10 cellular contexts compared by ENCODE assay signal in the genomic region with DNA sequence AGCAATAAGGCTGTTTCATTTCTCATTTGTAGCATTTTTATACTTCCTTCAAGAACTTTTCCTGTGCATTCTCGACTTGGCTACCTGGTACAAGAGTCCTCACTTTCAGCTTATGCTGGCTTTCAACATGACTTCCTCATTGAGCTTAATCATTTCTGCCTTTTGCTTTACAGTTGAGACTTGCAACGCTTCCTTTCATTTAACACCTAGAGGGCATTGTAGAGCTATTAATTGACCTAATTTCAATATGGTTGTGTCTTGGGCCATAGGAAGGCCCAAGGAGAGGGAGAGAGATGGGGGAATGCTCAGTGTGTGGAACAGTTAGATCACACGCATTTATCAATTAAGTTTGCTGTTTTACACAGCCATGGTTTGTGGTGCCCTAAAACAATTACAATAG. TPM values are rescaled to one million over a fixed set of nuclear protein-coding genes. Genes with fewer than 3 reads are reported as not detected.
DNase-seq lines count a peak whose midpoint lies in the region; ATAC-seq and TF ChIP-seq lines count a peak whose summit lies in the region.
"Had no signal": no experiment of that assay in that cellular context is flagged by ENCODE, and none has a peak within 500 bp of the region (broad histone marks: within the 10 kb centered on the region; RNA-seq: fewer than 3 reads in every experiment).

No MANE protein-coding gene starts in this region.

- POLR2A ChIA-PET in PC-3 (lab: Charles Lee; ENCODE audit: unreplicated experiment) = interaction anchor here (0.7 kb wide), 1 partner anchor 133 kb away, joined by 3 read pairs; no protein-coding TSS in a partner anchor

- peaks cover 25% of the 10 kb centered on the region for H3K27me3 Mint-ChIP-seq in activated naive CD8-positive, alpha-beta T cell treated with anti-CD3 and anti-CD28 coated beads for 36 hours

- intact Hi-C loops in PC-3 (cut with micrococcal nuclease) = loop anchor here (2.0 to 5.0 kb wide), 2 partner anchors 75 to 236 kb away; no protein-coding TSS in a partner anchor
- intact Hi-C loops in left lung (cut with DNase I) = no loop called here

- ATAC-seq in HG03060 (IDR thresholded peaks at IDR 0.05; ENCODE audit: low read depth, unreplicated experiment) = peak; percentile 57
- no peak for ATAC-seq in PC-3
- peak; percentile 96 for ATAC-seq in left lung

- H3K9ac ChIP-seq in PC-3 (ENCODE audit: low read length) = no peak overlapping the region

- H3K4me3 ChIP-seq in GM12865 (ENCODE audit: low read depth, low read length) (no peak overlapping the region), PC-3 (ENCODE audit: low read length) (no peak overlapping the region), left lung (no peak overlapping the region)

- H3K36me3 Mint-ChIP-seq in activated naive CD8-positive, alpha-beta T cell treated with anti-CD3 and anti-CD28 coated beads for 36 hours = no peaks in the 10 kb centered on the region

- no peak overlapping the region for H3K27ac Mint-ChIP-seq in activated naive CD8-positive, alpha-beta T cell treated with anti-CD3 and anti-CD28 coated beads for 36 hours
- H3K27ac Mint-ChIP-seq: T-helper 1 cell treated with Interleukin-12 subunit alpha and Interleukin-12 subunit beta and Interleukin-4 antibody, amounts not matched to agents 30 μg/mL and 1 μg/mL, for 36 hours had no signal

- H3K27ac ChIP-seq in PC-3 (ENCODE audit: low read length) (no peak overlapping the region), left lung (no peak overlapping the region)

- no peaks in the 10 kb centered on the region for H3F3A ChIP-seq in PC-3 (ENCODE audit: low read length, unreplicated experiment)

- no peaks in the 10 kb centered on the region for H3K4me1 Mint-ChIP-seq in activated naive CD8-positive, alpha-beta T cell treated with anti-CD3 and anti-CD28 coated beads for 36 hours

- DNase-seq in GM12865 (ENCODE audit: low read depth) (peak; percentile 12), PC-3 (peak; percentile 22), left lung (no peak), SK-N-DZ (ENCODE audit: low spot score) (no peak), NCI-H2227 (lab: John Stamatoyannopoulos, UW; ENCODE audit: unreplicated experiment) (no peak), UCSD-AML1 (lab: John Stamatoyannopoulos, UW; ENCODE audit: unreplicated experiment) (no peak)
- no peak for DNase-seq in activated naive CD8-positive, alpha-beta T cell treated with anti-CD3 and anti-CD28 coated beads for 36 hours

- no peaks in the 10 kb centered on the region for H3K4me1 ChIP-seq in PC-3 (ENCODE audit: insufficient read depth, low read length)
- no peaks in the 10 kb centered on the region for H3K4me1 ChIP-seq in left lung

- no peaks in the 10 kb centered on the region for H3K9me2 ChIP-seq in PC-3 (replicated peaks; ENCODE audit: low read length)

- H3K27me3 ChIP-seq in PC-3 (ENCODE audit: low read length) (no peaks in the 10 kb centered on the region), left lung (no peaks in the 10 kb centered on the region)

- no peaks in the 10 kb centered on the region for H3K9me3 ChIP-seq in PC-3 (ENCODE audit: low read length)
- no peaks in the 10 kb centered on the region for H3K9me3 ChIP-seq in left lung

- H3K9me3 Mint-ChIP-seq in activated naive CD8-positive, alpha-beta T cell treated with anti-CD3 and anti-CD28 coated beads for 36 hours = no peaks in the 10 kb centered on the region

- CTCF ChIA-PET in PC-3 (lab: Charles Lee) = interaction anchor here (0.6 to 0.9 kb wide), 5 partner anchors 15 to 298 kb away, joined by 3 to 13 read pairs (median 6); no protein-coding TSS in a partner anchor

- no peak overlapping the region for H3K4me2 ChIP-seq in PC-3 (ENCODE audit: low read length)

- no peak for TF ChIP-seq CTCF in GM12865 (IDR thresholded peaks at IDR 0.05; ENCODE audit: insufficient read depth, low read depth, low read length, missing control alignments)
- TF ChIP-seq CTCF in PC-3 (conservative IDR thresholded peaks at IDR 0.05; ENCODE audit: low read depth, low read length) = peak; percentile 33; the same call in 1 of the 2 replicates
- TF ChIP-seq CTCF in left lung (IDR thresholded peaks at IDR 0.05) = peak in 1 of 2 donors; percentile 8

- H3K36me3 ChIP-seq in PC-3 (ENCODE audit: low read depth, low read length) = no peaks in the 10 kb centered on the region
- H3K36me3 ChIP-seq in left lung = no peaks in the 10 kb centered on the region

- H3K4me3 Mint-ChIP-seq in activated naive CD8-positive, alpha-beta T cell treated with anti-CD3 and anti-CD28 coated beads for 36 hours = no peak overlapping the region
- H3K4me3 Mint-ChIP-seq: T-helper 1 cell treated with Interleukin-12 subunit alpha and Interleukin-12 subunit beta and Interleukin-4 antibody, amounts not matched to agents 30 μg/mL and 1 μg/mL, for 36 hours had no signal

- no peaks in the 10 kb centered on the region for H4K20me1 ChIP-seq in PC-3 (ENCODE audit: low read length)

- H3K79me2 ChIP-seq in PC-3 (ENCODE audit: low read length) = no peaks in the 10 kb centered on the region

- BruUV-seq in PC-3 (replicated peaks; lab: Mats Ljungman, UMichigan) = no TSS peak

- no peak overlapping the region for H2AFZ ChIP-seq in PC-3 (ENCODE audit: low read length)

RNA-seq across cellular contexts. Expression of a gene that starts 37.2 kb away (rescaled TPM):
- total RNA-seq in PC-3 (2014; rRNA removed) = not detected in 2 replicates
- not detected for total RNA-seq in left lung
- total RNA-seq in activated naive CD8-positive, alpha-beta T cell treated with anti-CD3 and anti-CD28 coated beads for 36 hours = not detected
- polyA plus RNA-seq in SK-N-DZ (2014; cell fraction: cytosol; rRNA removed) = not detected in 2 replicates
- polyA plus RNA-seq in SK-N-DZ (2014; cell fraction: nucleus; rRNA removed) = not detected in 2 replicates
- total RNA-seq: astrocyte had no signal

Comparison
In these comparisons a context has a peak if more than half of its experiments do, and no peak if none do; other contexts are left out.
1. DNase-seq: peak in GM12865 (single experiment) and PC-3 (single experiment); none in left lung (0 of 2), activated naive CD8-positive, alpha-beta T cell treated with anti-CD3 and anti-CD28 coated beads for 36 hours (single experiment), SK-N-DZ (single experiment), NCI-H2227 (single experiment) and UCSD-AML1 (single experiment).